8 cellular contexts compared by ENCODE assay signal in genomic region chr2:68689553-68690537, GRCh38. TPM values are rescaled to one million over a fixed set of nuclear protein-coding genes. Genes with fewer than 3 reads are reported as not detected.
DNase-seq lines count a peak whose midpoint lies in the region; ATAC-seq and TF ChIP-seq lines count a peak whose summit lies in the region.

No MANE protein-coding gene starts in this region.

- intact Hi-C loops in PC-9 (cut with micrococcal nuclease; ENCODE audit: unreplicated experiment) = no loop called here
- intact Hi-C loops in thyroid gland (cut with DNase I) = no loop called here

- DNase-seq in NOMO-1 treated with dmso at 0.1 percent for 144 hours (lab: John Stamatoyannopoulos, UW; ENCODE audit: unreplicated experiment) = peak; percentile 88
- DNase-seq in naive B cell = peak; percentile 73
- DNase-seq in NCI-H2196 (lab: John Stamatoyannopoulos, UW; ENCODE audit: unreplicated experiment) = no peak
- no peak for DNase-seq in PC-9
- DNase-seq in thyroid gland = no peak
- no peak for DNase-seq in dermis blood vessel endothelial cell

- H3F3A ChIP-seq in PC-9 (ENCODE audit: insufficient read depth, low read depth) = no peaks in the 10 kb centered on the region

- peak overlapping the region; percentile 38 to 89 (median 64) for H3K27ac Mint-ChIP-seq in naive B cell

- 62 to 74% methylated on average over 7 of the region's 7 CpGs for WGBS in thyroid gland, 2 donors

- TF ChIP-seq CTCF in PC-9 (conservative IDR thresholded peaks at IDR 0.05) = no peak
- TF ChIP-seq CTCF in thyroid gland (IDR thresholded peaks at IDR 0.05) = no peak

- ATAC-seq in GM19035 (IDR thresholded peaks at IDR 0.05; ENCODE audit: unreplicated experiment) (peak; percentile 91), HG02840 (IDR thresholded peaks at IDR 0.05; ENCODE audit: low FRiP score, unreplicated experiment) (peak; percentile 84), naive B cell (ENCODE audit: low read depth in 2 of 2) (peak; percentile 88 to 92)

- H3K36me3 Mint-ChIP-seq in naive B cell = no peaks in the 10 kb centered on the region

- H3K4me3 Mint-ChIP-seq in naive B cell = peak overlapping the region; percentile 0 to 85 (median 63)

- no TSS peak for BruUV-seq in PC-9 (replicated peaks; lab: Mats Ljungman, UMichigan)

- H3K9me2 ChIP-seq in PC-9 (ENCODE audit: insufficient read depth) = no peaks in the 10 kb centered on the region

- no peak for TF ChIP-seq POLR2A in thyroid gland (IDR thresholded peaks at IDR 0.05)

- H3K36me3 ChIP-seq in PC-9 (ENCODE audit: low read depth) = no peaks in the 10 kb centered on the region
- H3K36me3 ChIP-seq in thyroid gland = no peaks in the 10 kb centered on the region

- no peak overlapping the region for H3K4me3 ChIP-seq in PC-9
- H3K4me3 ChIP-seq in thyroid gland (replicated peaks in 1 of 3) = no peak overlapping the region

- no peaks in the 10 kb centered on the region for H3K4me1 ChIP-seq in PC-9 (replicated peaks; ENCODE audit: insufficient read depth)
- no peaks in the 10 kb centered on the region for H3K4me1 ChIP-seq in thyroid gland

- no peaks in the 10 kb centered on the region for H3K9me3 Mint-ChIP-seq in naive B cell

- H3K27me3 ChIP-seq in PC-9 (ENCODE audit: insufficient read depth, low read depth) (no peaks in the 10 kb centered on the region), thyroid gland (no peaks in the 10 kb centered on the region)

- no peak overlapping the region for H3K27ac ChIP-seq in PC-9
- H3K27ac ChIP-seq in thyroid gland = no peak overlapping the region

- no peaks in the 10 kb centered on the region for H3K79me2 ChIP-seq in PC-9 (ENCODE audit: low read depth)

- H2AFZ ChIP-seq in PC-9 = no peak overlapping the region

- no peak overlapping the region for H3K4me2 ChIP-seq in PC-9

- CTCF ChIA-PET in PC-9 (lab: Charles Lee) = no interaction called here

- H3K27me3 Mint-ChIP-seq in naive B cell = no peaks in the 10 kb centered on the region

- POLR2A ChIA-PET in PC-9 (lab: Charles Lee; ENCODE audit: unreplicated experiment) = no interaction called here

- peaks cover 34 to 42% (median 37%) of the 10 kb centered on the region in 3 donors for H3K4me1 Mint-ChIP-seq in naive B cell

- H3K9me3 ChIP-seq in PC-9 (ENCODE audit: insufficient read depth, low read depth) (no peaks in the 10 kb centered on the region), thyroid gland (no peaks in the 10 kb centered on the region)

- H4K20me1 ChIP-seq in PC-9 (ENCODE audit: insufficient read depth) = no peaks in the 10 kb centered on the region; the same call in 1 of the 2 replicates

RNA-seq across cellular contexts. Expression of gene ARHGAP25, which starts 44.8 kb away (rescaled TPM):
- polyA plus RNA-seq in naive B cell (ENCODE audit: low read depth in 6 of 6) = 100 to 1,000 TPM in 4 of 6 donors, 10 to 100 TPM in 2; 45.1 to 164 (median 107) TPM
- total RNA-seq in PC-9 (2021) (not detected in 2 replicates), thyroid gland (10 to 100 TPM in 1 of 4 donors, 1 to 10 TPM in 3; 4.0 to 11.7 (median 6.9) TPM), dermis blood vessel endothelial cell (12.1 and 14.3 TPM in 2 replicates)

RNA-seq across cellular contexts. Expression of gene PROKR1, which starts 46.5 kb away (rescaled TPM):
- not detected for polyA plus RNA-seq in naive B cell (ENCODE audit: low read depth in 6 of 6)
- total RNA-seq in PC-9 (2021) = not detected in 2 replicates
- not detected for total RNA-seq in thyroid gland
- total RNA-seq in dermis blood vessel endothelial cell = under 0.01 TPM in 1 of 2 replicates, not detected in the other

Comparison
In these comparisons a context has a peak if more than half of its experiments do, and no peak if none do; other contexts are left out.
1. DNase-seq: peak in NOMO-1 treated with dmso at 0.1 percent for 144 hours (single experiment) and naive B cell (single experiment); none in NCI-H2196 (single experiment), PC-9 (0 of 2), thyroid gland (0 of 2) and dermis blood vessel endothelial cell (single experiment).
2. Peak in every context shown above with its lines, with median percentiles within 50 percentile points of each other: ATAC-seq.